Comparison of ENCODE assay signal across 8 cellular contexts in the genomic region with DNA sequence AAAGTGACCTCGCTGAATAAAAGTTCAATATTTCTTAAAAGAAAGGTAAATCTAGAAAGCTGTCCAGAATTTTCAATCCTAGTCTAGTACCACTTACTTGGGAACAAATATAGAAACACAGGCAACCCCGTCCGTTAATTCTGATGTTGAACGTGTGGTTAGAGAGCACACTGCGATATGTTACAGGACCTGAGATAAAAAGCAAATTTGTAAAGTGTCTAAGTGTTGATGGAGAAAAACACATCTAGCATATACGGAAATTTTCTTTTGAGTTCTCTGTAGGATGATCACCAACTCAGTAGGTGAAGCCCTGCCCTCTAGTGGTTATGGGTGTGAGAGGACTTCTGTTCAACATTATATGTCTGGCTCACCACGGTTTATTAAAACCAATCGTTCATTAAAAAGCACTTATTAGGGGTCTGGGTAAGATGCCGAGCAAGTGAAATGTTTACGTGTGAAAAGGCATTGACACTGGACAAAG. TPM values are rescaled to one million over a fixed set of nuclear protein-coding genes. Genes with fewer than 3 reads are reported as not detected.
DNase-seq lines count a peak whose midpoint lies in the region; ATAC-seq lines count a peak whose summit lies in the region.

No MANE protein-coding gene starts in this region.

- WGBS in HUES64, result 14% methylated on average over 8 of the region's 10 CpGs

- intact Hi-C loops in naive thymus-derived CD4-positive, alpha-beta T cell (cut with micrococcal nuclease), result loop anchor here (1.0 to 5.0 kb wide), 15 partner anchors 42 to 1830 kb away; partner anchors contain the start of genes ASTE1 (in 2 of the 2), DNAJC13 (in 2 of the 2), NEK11 (in 2 of the 2) and NUDT16 (in 2 of the 2)

- H3K27me3 ChIP-seq in HUES64 (ENCODE audit: insufficient read depth, low read length), result no peaks in the 10 kb centered on the region
- H3K27me3 ChIP-seq in naive thymus-derived CD4-positive, alpha-beta T cell (ENCODE audit: control insufficient read depth in 2 of 2, insufficient read depth in 2 of 2, low read length in 2 of 2), result no peaks in the 10 kb centered on the region

- no peaks in the 10 kb centered on the region for H3K36me3 ChIP-seq in HUES64 (ENCODE audit: insufficient read depth, low read length)
- peaks cover 0 to 10% (median 0%) of the 10 kb centered on the region in 3 experiments for H3K36me3 ChIP-seq in naive thymus-derived CD4-positive, alpha-beta T cell (ENCODE audit: control insufficient read depth in 2 of 3, insufficient read depth in 3 of 3, low read length in 3 of 3)

- peaks cover 24% of the 10 kb centered on the region for H3K4me1 ChIP-seq in HUES64 (ENCODE audit: insufficient read depth, low read length)
- H3K4me1 ChIP-seq in naive thymus-derived CD4-positive, alpha-beta T cell (ENCODE audit: control insufficient read depth in 2 of 2, insufficient read depth in 2 of 2, low read length in 2 of 2), result peaks cover 5 to 14% of the 10 kb centered on the region in 2 donors

- H3K27ac ChIP-seq in HUES64 (ENCODE audit: low read depth, low read length), result no peak overlapping the region
- H3K27ac ChIP-seq in naive thymus-derived CD4-positive, alpha-beta T cell (ENCODE audit: low read depth, low read length), result peak overlapping the region; percentile 93

- peak overlapping the region; percentile 90 for H3K9ac ChIP-seq in HUES64 (ENCODE audit: low read depth, low read length)

- H3K27me3 Mint-ChIP-seq in activated T-cell treated with anti-CD3 and anti-CD28 coated beads, Interleukin-2, amount 50 U/mL, for 4 hours (ENCODE audit: low read depth), result no peaks in the 10 kb centered on the region
- H3K27me3 Mint-ChIP-seq in naive thymus-derived CD4-positive, alpha-beta T cell, result peaks cover 0 to 4% (median 0%) of the 10 kb centered on the region in 5 donors
- H3K27me3 Mint-ChIP-seq in stimulated activated naive CD8-positive, alpha-beta T cell treated with anti-CD3 and anti-CD28 coated beads, Interleukin-15, Interleukin-2, amounts not matched to agents 100 ng/mL and 50 ng/mL, for 24 hours, result no peaks in the 10 kb centered on the region

- H3K9me3 Mint-ChIP-seq in activated T-cell treated with anti-CD3 and anti-CD28 coated beads, Interleukin-2, amount 50 U/mL, for 4 hours, result no peaks in the 10 kb centered on the region
- H3K9me3 Mint-ChIP-seq in naive thymus-derived CD4-positive, alpha-beta T cell, result no peaks in the 10 kb centered on the region
- H3K9me3 Mint-ChIP-seq in stimulated activated naive CD8-positive, alpha-beta T cell treated with anti-CD3 and anti-CD28 coated beads, Interleukin-15, Interleukin-2, amounts not matched to agents 100 ng/mL and 50 ng/mL, for 24 hours, result no peaks in the 10 kb centered on the region

- H3K4me3 Mint-ChIP-seq in activated T-cell treated with anti-CD3 and anti-CD28 coated beads, Interleukin-2, amount 50 U/mL, for 4 hours, result peak overlapping the region; percentile 95
- H3K4me3 Mint-ChIP-seq in naive thymus-derived CD4-positive, alpha-beta T cell, result peak overlapping the region; percentile 94 to 99 (median 98)
- H3K4me3 Mint-ChIP-seq in stimulated activated naive CD8-positive, alpha-beta T cell treated with anti-CD3 and anti-CD28 coated beads, Interleukin-15, Interleukin-2, amounts not matched to agents 100 ng/mL and 50 ng/mL, for 24 hours, result peak overlapping the region; percentile 93

- peak overlapping the region; percentile 95 to 100 (median 99) for H3K27ac Mint-ChIP-seq in naive thymus-derived CD4-positive, alpha-beta T cell
- peak overlapping the region; percentile 98 for H3K27ac Mint-ChIP-seq in stimulated activated naive CD8-positive, alpha-beta T cell treated with anti-CD3 and anti-CD28 coated beads, Interleukin-15, Interleukin-2, amounts not matched to agents 100 ng/mL and 50 ng/mL, for 24 hours

- no peaks in the 10 kb centered on the region for H3K36me3 Mint-ChIP-seq in activated T-cell treated with anti-CD3 and anti-CD28 coated beads, Interleukin-2, amount 50 U/mL, for 4 hours (ENCODE audit: insufficient read depth)
- no peaks in the 10 kb centered on the region for H3K36me3 Mint-ChIP-seq in naive thymus-derived CD4-positive, alpha-beta T cell
- H3K36me3 Mint-ChIP-seq in stimulated activated naive CD8-positive, alpha-beta T cell treated with anti-CD3 and anti-CD28 coated beads, Interleukin-15, Interleukin-2, amounts not matched to agents 100 ng/mL and 50 ng/mL, for 24 hours (ENCODE audit: low read depth), result peaks cover 5% of the 10 kb centered on the region

- POLR2A ChIA-PET in naive thymus-derived CD4-positive, alpha-beta T cell (lab: Charles Lee), result interaction anchor here (1.0 to 1.6 kb wide), 6 partner anchors 131 to 146 kb away, joined by 3 to 8 read pairs (median 6); partner anchors contain the start of gene PIK3R4

- peak overlapping the region; percentile 88 for H3K4me3 ChIP-seq in HUES64 (ENCODE audit: low read length)
- peak overlapping the region; percentile 96 for H3K4me3 ChIP-seq in naive thymus-derived CD4-positive, alpha-beta T cell (ENCODE audit: low read length)

- peaks cover 35% of the 10 kb centered on the region for H3K4me1 Mint-ChIP-seq in activated T-cell treated with anti-CD3 and anti-CD28 coated beads, Interleukin-2, amount 50 U/mL, for 4 hours (ENCODE audit: low read depth)
- H3K4me1 Mint-ChIP-seq in naive thymus-derived CD4-positive, alpha-beta T cell, result peaks cover 25 to 45% (median 37%) of the 10 kb centered on the region in 7 donors
- peaks cover 37% of the 10 kb centered on the region for H3K4me1 Mint-ChIP-seq in stimulated activated naive CD8-positive, alpha-beta T cell treated with anti-CD3 and anti-CD28 coated beads, Interleukin-15, Interleukin-2, amounts not matched to agents 100 ng/mL and 50 ng/mL, for 24 hours (ENCODE audit: low read depth)

- CTCF ChIA-PET in naive thymus-derived CD4-positive, alpha-beta T cell (lab: Charles Lee), result interaction anchor here (0.6 to 1.7 kb wide), 8 partner anchors 17 to 146 kb away, joined by 3 to 12 read pairs (median 4); partner anchors contain the start of genes ASTE1, NEK11 and PIK3R4

- no peaks in the 10 kb centered on the region for H3K9me3 ChIP-seq in HUES64 (ENCODE audit: insufficient read depth, low read depth, low read length)
- H3K9me3 ChIP-seq in naive thymus-derived CD4-positive, alpha-beta T cell (ENCODE audit: control insufficient read depth in 2 of 3, low read length in 3 of 3), result no peaks in the 10 kb centered on the region

- peak; percentile 41 for ATAC-seq in GM21515 (IDR thresholded peaks at IDR 0.05; ENCODE audit: unreplicated experiment)
- peak; percentile 46 to 49 for ATAC-seq in activated T-cell treated with anti-CD3 and anti-CD28 coated beads, Interleukin-2, amount 50 U/mL, for 4 hours
- ATAC-seq in naive thymus-derived CD4-positive, alpha-beta T cell, result peak; percentile 77

- DNase-seq in DMS 273 treated with DMSO at 0.1 percent for 48 hours (lab: John Stamatoyannopoulos, UW) (peak; percentile 68), NOMO-1 treated with dmso at 0.1 percent for 144 hours (lab: John Stamatoyannopoulos, UW; ENCODE audit: unreplicated experiment) (peak; percentile 76), fibroblast of gingiva (ENCODE audit: low read depth) (peak; percentile 70)
- DNase-seq in activated T-cell treated with anti-CD3 and anti-CD28 coated beads, Interleukin-2, amount 50 U/mL, for 4 hours, result peak; percentile 52
- peak in 8 of 9 donors; percentile 55 to 82 (median 76) for DNase-seq in naive thymus-derived CD4-positive, alpha-beta T cell

RNA-seq across cellular contexts. Expression of gene ATP2C1, which starts 1.1 kb away (rescaled TPM):
- polyA plus RNA-seq in HUES64 (2013, experiment 1 of 2), result 40.7 TPM
- polyA plus RNA-seq in HUES64 (2013, experiment 2 of 2), result 45.8 TPM
- total RNA-seq in activated T-cell treated with anti-CD3 and anti-CD28 coated beads, Interleukin-2, amount 50 U/mL, for 4 hours, result 10 to 100 TPM; 50.2 to 55.3 (median 51.9) TPM
- 10 to 100 TPM; 42.6 to 64.9 (median 50.5) TPM for total RNA-seq in naive thymus-derived CD4-positive, alpha-beta T cell
- 1 to 10 TPM; 6.6 to 8.7 TPM for polyA plus RNA-seq in naive thymus-derived CD4-positive, alpha-beta T cell
